In genomic region chr15:29914441-29915053, GRCh38 we compare ENCODE assay signal across 19 cellular contexts.
DNase-seq lines count a peak whose midpoint lies in the region; ATAC-seq, FAIRE-seq and TF ChIP-seq lines count a peak whose summit lies in the region.
"Had no signal": no experiment of that assay in that cellular context is flagged by ENCODE, and none has a peak within 500 bp of the region (broad histone marks: within the 10 kb centered on the region; RNA-seq: fewer than 3 reads in every experiment).

No MANE protein-coding gene starts in this region.

- H3K36me3 ChIP-seq in GM23248 (ENCODE audit: low read depth) (no peaks in the 10 kb centered on the region), esophagus muscularis mucosa (no peaks in the 10 kb centered on the region), pancreas (no peaks in the 10 kb centered on the region), Karpas-422 (ENCODE audit: insufficient read depth, low read length) (no peaks in the 10 kb centered on the region), kidney (ENCODE audit: control insufficient read depth in 1 of 2, insufficient read depth in 2 of 2, low read length in 2 of 2) (no peaks in the 10 kb centered on the region)
- H3K36me3 ChIP-seq: MG63, right lobe of liver, stomach had no signal

- peak overlapping the region; percentile 80 for H3K4me2 ChIP-seq in GM23248 (ENCODE audit: unreplicated experiment)
- H3K4me2 ChIP-seq in Karpas-422 (ENCODE audit: low read depth, low read length, poor library complexity, severe bottlenecking), result no peak overlapping the region

- no peaks in the 10 kb centered on the region for H3K4me1 Mint-ChIP-seq in activated T-cell treated with anti-CD3 and anti-CD28 coated beads, Interleukin-2, amount 50 U/mL, for 4 hours (ENCODE audit: low read depth)
- H3K4me1 Mint-ChIP-seq: activated CD4-positive, alpha-beta T cell treated with anti-CD3 and anti-CD28 coated beads, Interleukin-2, amount 10 ng/mL, durations not matched to agents 24 days and 14 days had no signal

- TF ChIP-seq EP300 in esophagus muscularis mucosa (IDR thresholded peaks at IDR 0.05), result no peak

- H3K27me3 Mint-ChIP-seq in activated T-cell treated with anti-CD3 and anti-CD28 coated beads, Interleukin-2, amount 50 U/mL, for 4 hours (ENCODE audit: low read depth), result peaks cover 24% of the 10 kb centered on the region

- H3K9me3 ChIP-seq in GM23248 (ENCODE audit: low read depth), result no peaks in the 10 kb centered on the region
- H3K9me3 ChIP-seq in esophagus muscularis mucosa, result peaks cover 0 to 5% (median 0%) of the 10 kb centered on the region in 4 donors
- no peaks in the 10 kb centered on the region for H3K9me3 ChIP-seq in pancreas
- peaks cover 11% of the 10 kb centered on the region for H3K9me3 ChIP-seq in Karpas-422 (ENCODE audit: low read length)
- peaks cover 0 to 5% of the 10 kb centered on the region in 2 donors for H3K9me3 ChIP-seq in kidney (ENCODE audit: control insufficient read depth in 1 of 2, low read length in 2 of 2)
- H3K9me3 ChIP-seq: right lobe of liver had no signal

- ATAC-seq in pancreas (peak in 3 of 4 donors; percentile 77 to 90 (median 77)), HG02884 (IDR thresholded peaks at IDR 0.05; ENCODE audit: unreplicated experiment) (no peak)
- ATAC-seq in activated T-cell treated with anti-CD3 and anti-CD28 coated beads, Interleukin-2, amount 50 U/mL, for 4 hours, result no peak
- ATAC-seq: CD8-positive, alpha-beta T cell; HepG2; right lobe of liver had no signal

- H3K4me3 ChIP-seq in GM23248 (no peak overlapping the region), esophagus muscularis mucosa (no peak overlapping the region), pancreas (no peak overlapping the region), Karpas-422 (ENCODE audit: low read length) (no peak overlapping the region), kidney (ENCODE audit: low read length in 2 of 2) (no peak overlapping the region)
- H3K4me3 ChIP-seq: MG63, right lobe of liver, stomach had no signal

- no peak overlapping the region for H3K9ac ChIP-seq in GM23248
- H3K9ac ChIP-seq in Karpas-422 (ENCODE audit: low read length), result no peak overlapping the region
- no peak overlapping the region for H3K9ac ChIP-seq in kidney (ENCODE audit: low read length in 2 of 2)

- in situ Hi-C loops in GM23248 (cut with MboI), result no loop called here

- no peak overlapping the region for H3K4me3 Mint-ChIP-seq in activated T-cell treated with anti-CD3 and anti-CD28 coated beads, Interleukin-2, amount 50 U/mL, for 4 hours
- H3K4me3 Mint-ChIP-seq: activated CD4-positive, alpha-beta T cell treated with anti-CD3 and anti-CD28 coated beads, Interleukin-2, amount 10 ng/mL, durations not matched to agents 24 days and 14 days; activated naive CD4-positive, alpha-beta T cell treated with anti-CD3 and anti-CD28 coated beads for 36 hours; CD8-positive, alpha-beta T cell had no signal

- H3K79me2 ChIP-seq in GM23248 (ENCODE audit: insufficient read depth) (no peaks in the 10 kb centered on the region), Karpas-422 (ENCODE audit: low read length) (no peaks in the 10 kb centered on the region)

- H3F3A ChIP-seq in GM23248 (ENCODE audit: insufficient read depth), result peaks cover 37% of the 10 kb centered on the region

- 51 to 63% methylated on average over 8 of the region's 8 CpGs for WGBS in GM23248 (ENCODE audit: low coverage in 1 of 2, low lambda C conversion rate in 2 of 2, missing lambda C conversion rate in 2 of 2), 2 experiments
- WGBS in esophagus muscularis mucosa, result 66% methylated on average over 8 of the region's 8 CpGs
- WGBS in pancreas, 2 donors, result 42 to 45% methylated on average over 8 of the region's 8 CpGs

- H3K27ac ChIP-seq in GM23248 (no peak overlapping the region), esophagus muscularis mucosa (replicated peaks in 1 of 4) (no peak overlapping the region), pancreas (no peak overlapping the region), Karpas-422 (ENCODE audit: low read length) (no peak overlapping the region), kidney (ENCODE audit: low read depth in 2 of 2, low read length in 2 of 2) (no peak overlapping the region)
- H3K27ac ChIP-seq: right lobe of liver, stomach had no signal

- intact Hi-C loops in esophagus muscularis mucosa (cut with DNase I) (no loop called here), pancreas (cut with DNase I) (no loop called here), kidney (cut with DNase I) (no loop called here)

- TF ChIP-seq CTCF in esophagus muscularis mucosa (IDR thresholded peaks at IDR 0.05) (no peak), pancreas (IDR thresholded peaks at IDR 0.05) (no peak), kidney (IDR thresholded peaks at IDR 0.05; ENCODE audit: borderline replicate concordance, extremely low read depth, insufficient read depth) (no peak)

- H3K9me2 ChIP-seq in GM23248 (ENCODE audit: insufficient read depth) (no peaks in the 10 kb centered on the region), Karpas-422 (replicated peaks; ENCODE audit: insufficient read depth, low read length) (no peaks in the 10 kb centered on the region)

- H3K27me3 ChIP-seq in GM23248 (replicated peaks; ENCODE audit: insufficient read depth) (no peaks in the 10 kb centered on the region), esophagus muscularis mucosa (peaks cover 0 to 5% (median 0%) of the 10 kb centered on the region in 4 donors), pancreas (no peaks in the 10 kb centered on the region), Karpas-422 (ENCODE audit: low read length) (no peaks in the 10 kb centered on the region)
- H3K27me3 ChIP-seq: MG63, right lobe of liver, stomach had no signal

- H4K20me1 ChIP-seq in GM23248 (ENCODE audit: insufficient read depth) (no peaks in the 10 kb centered on the region), Karpas-422 (ENCODE audit: insufficient read depth, low read depth, low read length) (no peaks in the 10 kb centered on the region)

- no peaks in the 10 kb centered on the region for H3K36me3 Mint-ChIP-seq in activated T-cell treated with anti-CD3 and anti-CD28 coated beads, Interleukin-2, amount 50 U/mL, for 4 hours (ENCODE audit: insufficient read depth)
- H3K36me3 Mint-ChIP-seq: CD8-positive, alpha-beta T cell had no signal

- no peak for FAIRE-seq in pancreas (lab: Jason Lieb, UNC)
- no peak for FAIRE-seq in kidney (lab: Jason Lieb, UNC)
- FAIRE-seq: GM19239, HepG2, islet of Langerhans had no signal

- DNase-seq in GM23248, result no peak
- peak; percentile 85 for DNase-seq in NCI-H82 (lab: John Stamatoyannopoulos, UW)
- peak; percentile 89 for DNase-seq in esophagus muscularis mucosa (ENCODE audit: extremely low spot score)
- peak in 3 of 6 donors; percentile 34 to 42 (median 40) for DNase-seq in pancreas
- DNase-seq in Karpas-422, result no peak
- no peak for DNase-seq in activated T-cell treated with anti-CD3 and anti-CD28 coated beads, Interleukin-2, amount 50 U/mL, for 4 hours
- DNase-seq in kidney, result no peak
- DNase-seq: activated CD4-positive, alpha-beta T cell treated with anti-CD3 and anti-CD28 coated beads, Interleukin-2, amount 10 ng/mL, durations not matched to agents 24 days and 14 days; activated naive CD4-positive, alpha-beta T cell treated with anti-CD3 and anti-CD28 coated beads for 36 hours; CD8-positive, alpha-beta T cell; MG63; NCI-H187; right lobe of liver; stimulated activated CD4-positive, alpha-beta T cell treated with anti-CD3 and anti-CD28 coated beads, Interleukin-1b, Interleukin-23, amount 100 ng/mL, for 48 hours; stomach had no signal

- H3K4me1 ChIP-seq in GM23248 (ENCODE audit: insufficient read depth) (peaks cover 26% of the 10 kb centered on the region), esophagus muscularis mucosa (peaks cover 0 to 24% (median 2%) of the 10 kb centered on the region in 4 donors), pancreas (no peaks in the 10 kb centered on the region), Karpas-422 (ENCODE audit: low read length) (no peaks in the 10 kb centered on the region), kidney (ENCODE audit: control insufficient read depth in 1 of 2, insufficient read depth in 1 of 2, low read depth in 1 of 2, low read length in 2 of 2) (no peaks in the 10 kb centered on the region)
- H3K4me1 ChIP-seq: right lobe of liver had no signal

- peaks cover 12% of the 10 kb centered on the region for H3K9me3 Mint-ChIP-seq in activated T-cell treated with anti-CD3 and anti-CD28 coated beads, Interleukin-2, amount 50 U/mL, for 4 hours

- no peak for TF ChIP-seq POLR2A in esophagus muscularis mucosa (IDR thresholded peaks at IDR 0.05; ENCODE audit: low read depth)

- H2AFZ ChIP-seq in GM23248 (peak overlapping the region; percentile 29; the same call in 1 of the 2 replicates), Karpas-422 (ENCODE audit: low read length) (no peak overlapping the region)

Comparison
In these comparisons a context has a peak if more than half of its experiments do, and no peak if none do; other contexts are left out.
1. DNase-seq: peak in NCI-H82 (single experiment) and esophagus muscularis mucosa (single experiment); none in GM23248 (single experiment), Karpas-422 (single experiment), activated T-cell treated with anti-CD3 and anti-CD28 coated beads, Interleukin-2, amount 50 U/mL, for 4 hours (single experiment) and kidney (single experiment).
2. ATAC-seq: peak in pancreas (3 of 4); none in HG02884 (single experiment) and activated T-cell treated with anti-CD3 and anti-CD28 coated beads, Interleukin-2, amount 50 U/mL, for 4 hours (0 of 2).